Comparison of ENCODE assay signal across 36 cellular contexts in the genomic region with DNA sequence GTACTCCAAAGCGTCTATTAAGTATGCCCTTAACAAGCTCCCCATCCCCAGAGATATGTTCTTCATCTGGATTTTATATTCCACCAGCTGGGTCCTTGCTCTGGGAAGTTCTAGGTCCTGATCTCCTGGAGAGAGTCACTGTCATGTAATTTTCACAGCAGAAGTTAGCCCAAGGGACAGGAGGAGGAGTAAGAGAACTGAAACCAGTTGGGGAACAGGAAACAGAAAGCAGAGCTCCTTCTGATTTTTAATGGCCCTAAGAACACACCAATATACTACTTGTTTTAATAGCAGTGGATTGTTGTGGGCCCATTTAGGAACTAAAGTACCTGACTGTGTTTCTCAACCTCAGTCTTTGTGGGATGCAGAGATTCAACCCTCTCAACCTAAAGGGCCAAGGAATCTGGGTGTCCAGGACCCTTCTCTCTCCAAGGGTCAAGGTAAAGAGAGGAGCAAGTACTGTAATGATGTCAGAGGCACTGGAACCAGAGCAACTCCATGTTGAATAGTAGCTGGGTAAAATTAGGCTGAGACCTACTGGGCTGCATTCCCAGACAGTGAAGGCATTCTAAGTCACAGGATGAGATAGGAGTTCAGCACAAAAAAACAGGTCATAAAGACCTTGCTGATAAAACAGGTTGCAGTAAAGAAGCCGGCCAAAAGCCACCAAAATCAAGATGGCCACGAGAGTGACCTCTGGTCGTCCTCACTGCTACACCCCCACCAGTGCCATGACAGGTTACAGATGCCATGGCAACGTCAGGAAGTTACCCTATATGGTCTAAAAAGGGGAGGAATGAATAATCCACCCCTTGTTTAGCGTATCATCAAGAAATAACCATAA. TPM values are rescaled to one million over a fixed set of nuclear protein-coding genes. Genes with fewer than 3 reads are reported as not detected.
DNase-seq lines count a peak whose midpoint lies in the region; ATAC-seq and TF ChIP-seq lines count a peak whose summit lies in the region.
"Had no signal": no experiment of that assay in that cellular context is flagged by ENCODE, and none has a peak within 500 bp of the region (broad histone marks: within the 10 kb centered on the region; RNA-seq: fewer than 3 reads in every experiment).

No MANE protein-coding gene starts in this region.

- TF ChIP-seq POLR2A in heart left ventricle (IDR thresholded peaks at IDR 0.05) (no peak), upper lobe of left lung (IDR thresholded peaks at IDR 0.05) (peak in 1 of 4 donors; percentile 35)

- TF ChIP-seq CTCF in heart left ventricle (IDR thresholded peaks at IDR 0.05) (no peak), OCI-LY3 (IDR thresholded peaks at IDR 0.05; ENCODE audit: low read depth, low read length) (no peak), upper lobe of left lung (IDR thresholded peaks at IDR 0.05) (no peak), omental fat pad (IDR thresholded peaks at IDR 0.05) (no peak)

- H3K27me3 ChIP-seq in heart left ventricle (no peaks in the 10 kb centered on the region), OCI-LY3 (ENCODE audit: low read depth, low read length) (no peaks in the 10 kb centered on the region), upper lobe of left lung (no peaks in the 10 kb centered on the region)

- no peak for TF ChIP-seq EP300 in upper lobe of left lung (IDR thresholded peaks at IDR 0.05)

- H3K27ac ChIP-seq in heart left ventricle (peak overlapping the region in 9 of 12 donors; percentile 14 to 87 (median 38)), OCI-LY3 (ENCODE audit: low read length) (peak overlapping the region; percentile 95), upper lobe of left lung (peak overlapping the region in 3 of 4 donors; percentile 27 to 60 (median 49))
- H3K27ac ChIP-seq: lower lobe of right lung, WERI-Rb-1 had no signal

- peaks cover 0 to 62% (median 5%) of the 10 kb centered on the region in 12 donors for H3K4me1 ChIP-seq in heart left ventricle
- H3K4me1 ChIP-seq in OCI-LY3 (ENCODE audit: low read length): peaks cover 46% of the 10 kb centered on the region
- H3K4me1 ChIP-seq in upper lobe of left lung: peaks cover 0 to 12% (median 2%) of the 10 kb centered on the region in 4 donors

- H3K36me3 ChIP-seq in heart left ventricle (no peaks in the 10 kb centered on the region), OCI-LY3 (replicated peaks; ENCODE audit: low read depth, low read length) (no peaks in the 10 kb centered on the region), upper lobe of left lung (no peaks in the 10 kb centered on the region)
- H3K36me3 ChIP-seq: lower lobe of right lung, thoracic aorta, WERI-Rb-1 had no signal

- H3K4me3 ChIP-seq in heart left ventricle (no peak overlapping the region), OCI-LY3 (ENCODE audit: low read length) (no peak overlapping the region; the same call in 1 of the 2 replicates), upper lobe of left lung (no peak overlapping the region)
- H3K4me3 ChIP-seq: GM23338, lower lobe of right lung, mucosa of descending colon, skin epidermis, thoracic aorta had no signal

- H3K9ac ChIP-seq in OCI-LY3 (ENCODE audit: low read length): peak overlapping the region; percentile 8; the same call in 1 of the 2 replicates

- intact Hi-C loops in heart left ventricle (cut with DNase I): loop anchor here in 1 of 10 donors (10.0 kb wide), 1 partner anchor 312 kb away; a partner anchor contains a TSS
- intact Hi-C loops in cardiac septum (cut with DNase I): no loop called here
- intact Hi-C loops in left ventricle myocardium superior (cut with micrococcal nuclease): no loop called here

- no peak overlapping the region for H2AFZ ChIP-seq in OCI-LY3 (ENCODE audit: low read depth, low read length)
- H2AFZ ChIP-seq: GM23338 had no signal

- ATAC-seq in heart left ventricle (peak in 3 of 4 donors; percentile 18 to 38 (median 27)), left ventricle myocardium superior (peak; percentile 41), upper lobe of left lung (ENCODE audit: low FRiP score in 2 of 2) (no peak), omental fat pad (ENCODE audit: low FRiP score) (no peak), HG03520 (IDR thresholded peaks at IDR 0.05; ENCODE audit: unreplicated experiment) (no peak)
- ATAC-seq: CD8-positive, alpha-beta T cell; GM23338; mucosa of descending colon; natural killer cell treated with Interleukin-12 subunit alpha and Interleukin-12 subunit beta and Interleukin-15 and Interleukin-18, amount 100 ng/mL, for 72 hours; stimulated activated naive CD8-positive, alpha-beta T cell treated with anti-CD3 and anti-CD28 coated beads, Interleukin-15, Interleukin-2, amounts not matched to agents 100 U/mL and 50 U/mL, for 24 hours had no signal

- no peaks in the 10 kb centered on the region for H4K20me1 ChIP-seq in OCI-LY3 (ENCODE audit: insufficient read depth, low read length)

- H3K4me2 ChIP-seq in OCI-LY3 (ENCODE audit: low read length): peak overlapping the region; percentile 52
- H3K4me2 ChIP-seq: GM23338 had no signal

- 31 to 39% (median 36%) methylated on average over 6 of the region's 6 CpGs for WGBS in heart left ventricle, 4 donors
- WGBS in upper lobe of left lung, 2 donors: 70% methylated on average over 6 of the region's 6 CpGs

- no peaks in the 10 kb centered on the region for H3K79me2 ChIP-seq in OCI-LY3 (ENCODE audit: low read length)

- DNase-seq in heart left ventricle: peak in 1 of 5 donors; percentile 24
- DNase-seq in cardiac septum (ENCODE audit: low spot score): no peak
- DNase-seq in left ventricle myocardium superior: no peak
- no peak for DNase-seq in upper lobe of left lung
- no peak for DNase-seq in omental fat pad (ENCODE audit: low spot score)
- DNase-seq in cortex of kidney (lab: John Stamatoyannopoulos, UW): no peak
- DNase-seq: activated CD4-positive, alpha-beta T cell treated with anti-CD3 and anti-CD28 coated beads for 48 hours; activated naive CD8-positive, alpha-beta T cell treated with anti-CD3 and anti-CD28 coated beads for 36 hours; anterior cingulate cortex; CD8-positive, alpha-beta T cell; DMS 273 treated with DMSO at 0.1 percent for 48 hours; effector CD8-positive, alpha-beta T cell; lower lobe of right lung; mucosa of descending colon; NCI-H1417 treated with DMSO at 0.1 percent for 48 hours; NCI-H2081; NCI-H2227 treated with DMSO at 0.1 percent for 48 hours; NCI-H526 treated with DMSO at 0.1 percent for 48 hours; occipital lobe; RPMI8226; stimulated activated naive CD8-positive, alpha-beta T cell treated with anti-CD3 and anti-CD28 coated beads, Interleukin-15, Interleukin-2, amounts not matched to agents 100 U/mL and 50 U/mL, for 24 hours; T1000; WERI-Rb-1 had no signal

- H3K9me3 ChIP-seq in heart left ventricle (no peaks in the 10 kb centered on the region), OCI-LY3 (ENCODE audit: insufficient read depth, low read length) (peaks cover 9% of the 10 kb centered on the region), upper lobe of left lung (no peaks in the 10 kb centered on the region)
- H3K9me3 ChIP-seq: lower lobe of right lung, mucosa of descending colon, thoracic aorta had no signal

RNA-seq across cellular contexts. Expression of a gene that starts 8.1 kb away (rescaled TPM):
- total RNA-seq in heart left ventricle (10 to 100 TPM in 2 of 9 donors, 1 to 10 TPM in 7; 1.8 to 35.5 (median 3.1) TPM), cardiac septum (3.2 TPM), left ventricle myocardium superior (5.0 TPM), upper lobe of left lung (10 to 100 TPM in 5 of 6 donors, 1 to 10 TPM in 1; 8.8 to 50.9 (median 20.1) TPM), omental fat pad (10 to 100 TPM; 10.2 to 50.0 (median 23.9) TPM)
- 1 to 10 TPM in 1 of 2 donors, under 1 TPM in 1; 0.38 to 2.4 TPM for polyA plus RNA-seq in heart left ventricle
- total RNA-seq: activated CD8-positive, alpha-beta memory T cell treated with anti-CD3 and anti-CD28 coated beads for 36 hours; activated naive CD8-positive, alpha-beta T cell treated with anti-CD3 and anti-CD28 coated beads for 36 hours; bronchial epithelial cell; CD8-positive, alpha-beta T cell; epithelial cell of proximal tubule; fibroblast of villous mesenchyme; GM23338; HT-29; natural killer cell treated with Interleukin-12 subunit alpha and Interleukin-12 subunit beta and Interleukin-15 and Interleukin-18, amount 100 ng/mL, for 72 hours; SK-MEL-5 had no signal
- polyA plus RNA-seq: GM23338, keratinocyte had no signal

RNA-seq across cellular contexts. Expression of a gene that starts 25.9 kb away (rescaled TPM):
- total RNA-seq in heart left ventricle: 10 to 100 TPM in 1 of 9 donors, 1 to 10 TPM in 2, under 1 TPM in 5, not detected in 1; 0.24 to 11.1 (median 0.80) TPM
- polyA plus RNA-seq in heart left ventricle: 1 to 10 TPM in 1 of 2 donors, under 1 TPM in 1; 0.11 to 1.1 TPM
- 1.4 TPM for total RNA-seq in cardiac septum
- total RNA-seq in left ventricle myocardium superior: 1.0 TPM
- 10 to 100 TPM in 3 of 6 donors, 1 to 10 TPM in 3; 4.2 to 52.4 (median 20.5) TPM for total RNA-seq in upper lobe of left lung
- total RNA-seq in omental fat pad: 10 to 100 TPM in 1 of 4 donors, 1 to 10 TPM in 3; 3.1 to 16.2 (median 7.5) TPM
- total RNA-seq: activated CD8-positive, alpha-beta memory T cell treated with anti-CD3 and anti-CD28 coated beads for 36 hours; activated naive CD8-positive, alpha-beta T cell treated with anti-CD3 and anti-CD28 coated beads for 36 hours; bronchial epithelial cell; CD8-positive, alpha-beta T cell; epithelial cell of proximal tubule; fibroblast of villous mesenchyme; GM23338; HT-29; SK-MEL-5 had no signal
- polyA plus RNA-seq: GM23338 had no signal

RNA-seq across cellular contexts. Expression of a gene that starts 35.2 kb away (rescaled TPM):
- 10 to 100 TPM in 2 of 9 donors, 1 to 10 TPM in 7; 1.8 to 39.4 (median 4.7) TPM for total RNA-seq in heart left ventricle
- 1 to 10 TPM in 1 of 2 donors, under 1 TPM in 1; 0.15 to 4.8 TPM for polyA plus RNA-seq in heart left ventricle
- total RNA-seq in cardiac septum: 5.4 TPM
- 4.3 TPM for total RNA-seq in left ventricle myocardium superior
- total RNA-seq in upper lobe of left lung: 100 to 1,000 TPM in 1 of 6 donors, 10 to 100 TPM in 5; 17.0 to 105 (median 39.8) TPM
- total RNA-seq in omental fat pad: 10 to 100 TPM; 15.0 to 77.5 (median 56.5) TPM
- total RNA-seq: activated CD8-positive, alpha-beta memory T cell treated with anti-CD3 and anti-CD28 coated beads for 36 hours; activated naive CD8-positive, alpha-beta T cell treated with anti-CD3 and anti-CD28 coated beads for 36 hours; bronchial epithelial cell; CD8-positive, alpha-beta T cell; epithelial cell of proximal tubule; fibroblast of villous mesenchyme; GM23338; HT-29; SK-MEL-5 had no signal
- polyA plus RNA-seq: GM23338 had no signal

Comparison
In these comparisons a context has a peak if more than half of its experiments do, and no peak if none do; other contexts are left out.
1. ATAC-seq: peak in heart left ventricle (3 of 4) and left ventricle myocardium superior (single experiment); none in upper lobe of left lung (0 of 2), omental fat pad (single experiment) and HG03520 (single experiment).
2. H3K27ac ChIP-seq: peak in every context shown above with its lines; median percentile 95 in OCI-LY3; 49 in upper lobe of left lung; 38 in heart left ventricle.